ENCODE assay signal across 10 cellular contexts in the genomic region with DNA sequence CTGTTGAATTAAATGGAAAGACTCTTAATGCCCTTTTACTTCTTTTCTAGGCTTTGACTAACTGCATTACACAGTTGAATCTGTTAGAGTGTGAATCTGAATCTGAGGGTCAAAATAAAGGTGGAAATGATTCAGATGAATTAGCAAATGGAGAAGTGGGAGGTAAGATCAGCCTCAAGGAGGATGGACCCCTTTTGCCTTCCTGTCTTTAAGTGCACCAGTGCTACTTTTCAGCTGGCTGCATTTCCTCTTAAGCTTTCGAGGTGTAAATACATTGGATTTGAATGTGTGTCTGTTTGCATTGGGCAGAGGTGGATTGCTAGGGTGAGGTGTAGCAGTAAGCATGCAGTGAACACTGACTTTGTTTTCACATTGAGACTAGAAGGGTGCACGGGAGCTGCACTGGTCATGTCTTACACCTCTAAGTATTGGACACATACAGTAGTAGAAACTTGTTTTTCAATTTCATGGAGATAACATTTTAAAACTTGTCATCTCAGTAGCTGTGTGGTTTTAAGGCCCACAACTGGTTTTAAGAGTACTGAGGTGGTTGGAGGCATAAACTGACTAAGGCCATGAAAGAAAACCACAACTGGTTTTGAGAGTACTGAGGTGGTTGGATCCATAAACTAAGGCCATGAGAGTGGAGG. TPM values are rescaled to one million over a fixed set of nuclear protein-coding genes. Genes with fewer than 3 reads are reported as not detected.
DNase-seq lines count a peak whose midpoint lies in the region; ATAC-seq, FAIRE-seq and TF ChIP-seq lines count a peak whose summit lies in the region.
"Had no signal": no experiment of that assay in that cellular context is flagged by ENCODE, and none has a peak within 500 bp of the region (broad histone marks: within the 10 kb centered on the region; RNA-seq: fewer than 3 reads in every experiment).

No MANE protein-coding gene starts in this region.

- no peaks in the 10 kb centered on the region for H3K79me2 ChIP-seq in HepG2 (ENCODE audit: insufficient read depth, low read length)

- peaks cover 96% of the 10 kb centered on the region for H3K36me3 Mint-ChIP-seq in activated T-helper 17 cell treated with anti-CD3 and anti-CD28 coated beads, Interleukin-2, amount 50 U/mL, for 72 hours (ENCODE audit: low read depth)

- in situ Hi-C loops in GM13977 (cut with MboI; ENCODE audit: low pct_unique_long_range_greater_than_20kb, low sequenced_read_pairs, unreplicated experiment) (no loop called here), HepG2 (cut with HindIII; ENCODE audit: extremely low pct_ligation_motif_present, low pct_unique_long_range_greater_than_20kb) (no loop called here)

- peaks cover 14 to 81% of the 10 kb centered on the region in 2 experiments for H3K36me3 ChIP-seq in HepG2 (replicated peaks in 1 of 2; ENCODE audit: control insufficient read depth in 1 of 2, insufficient read depth in 2 of 2, low read length in 2 of 2)

- peaks cover 44% of the 10 kb centered on the region for H3K4me1 Mint-ChIP-seq in activated T-helper 17 cell treated with anti-CD3 and anti-CD28 coated beads, Interleukin-2, amount 50 U/mL, for 72 hours

- DNase-seq in GM13977 (ENCODE audit: low spot score) (peak; percentile 16), HepG2 (ENCODE audit: low spot score) (no peak), T-helper 9 cell (no peak), A172 (ENCODE audit: low spot score) (no peak)
- DNase-seq: Peyer's patch; stimulated activated CD8-positive, alpha-beta memory T cell treated with anti-CD3 and anti-CD28 coated beads, Interleukin-4, amount 100 ng/mL, for 48 hours had no signal

- intact Hi-C loops in HepG2 (cut with micrococcal nuclease; ENCODE audit: unreplicated experiment): no loop called here

- H4K20me1 ChIP-seq in HepG2 (ENCODE audit: insufficient read depth, low read length): no peaks in the 10 kb centered on the region

- no peaks in the 10 kb centered on the region for H3K9me3 Mint-ChIP-seq in activated T-helper 17 cell treated with anti-CD3 and anti-CD28 coated beads, Interleukin-2, amount 50 U/mL, for 72 hours

- POLR2A ChIA-PET in HepG2 (lab: Yijun Ruan, JAX): no interaction called here

- CTCF ChIA-PET in HepG2 (lab: Yijun Ruan, JAX; ENCODE audit: low intra/inter-chr PET ratio, low total read pairs): no interaction called here

- H3K4me2 ChIP-seq in HepG2 (ENCODE audit: low read depth, low read length): no peak overlapping the region

- BruUV-seq in HepG2 (replicated peaks; lab: Mats Ljungman, UMichigan): no TSS peak

- 100% methylated on average over 2 of the region's 2 CpGs for WGBS in HepG2 (ENCODE audit: low lambda C conversion rate)

- no peaks in the 10 kb centered on the region for H3K27me3 Mint-ChIP-seq in activated T-helper 17 cell treated with anti-CD3 and anti-CD28 coated beads, Interleukin-2, amount 50 U/mL, for 72 hours

- H3K27ac ChIP-seq in HepG2 (ENCODE audit: extremely low read length, insufficient read depth, low read length): no peak overlapping the region

- no peaks in the 10 kb centered on the region for H3K9me3 ChIP-seq in HepG2 (ENCODE audit: low read length)
- H3K9me3 ChIP-seq: Peyer's patch had no signal

- H3K4me3 Mint-ChIP-seq in activated T-helper 17 cell treated with anti-CD3 and anti-CD28 coated beads, Interleukin-2, amount 50 U/mL, for 72 hours: peak overlapping the region; percentile 59

- ATAC-seq in GM19455 (IDR thresholded peaks at IDR 0.05; ENCODE audit: unreplicated experiment) (peak; percentile 74), HG03108 (IDR thresholded peaks at IDR 0.05; ENCODE audit: unreplicated experiment) (peak; percentile 49), HepG2 (no peak), HG02970 (IDR thresholded peaks at IDR 0.05; ENCODE audit: low FRiP score, unreplicated experiment) (no peak)
- ATAC-seq in activated T-helper 17 cell treated with anti-CD3 and anti-CD28 coated beads, Interleukin-2, amount 50 U/mL, for 72 hours (replicated peaks): peak; percentile 93

- no peaks in the 10 kb centered on the region for H3K4me1 ChIP-seq in HepG2 (ENCODE audit: insufficient read depth, low read length)

- no peak for TF ChIP-seq CTCF in GM13977 (IDR thresholded peaks at IDR 0.05; ENCODE audit: extremely low read depth, insufficient read depth, missing control alignments)
- no peak for TF ChIP-seq CTCF in HepG2 (CRISPR knock-in tag; IDR thresholded peaks at IDR 0.05)

- TF ChIP-seq RAD21 in HepG2 (CRISPR knock-in tag; IDR thresholded peaks at IDR 0.05): no peak

- H3K9ac ChIP-seq in HepG2 (ENCODE audit: insufficient read depth, low read depth, low read length): no peak overlapping the region

- H3K4me3 ChIP-seq in HepG2 (replicated peaks in 1 of 3; ENCODE audit: insufficient read depth in 1 of 3, low read depth in 2 of 3, low read length in 3 of 3): no peak overlapping the region
- H3K4me3 ChIP-seq: Peyer's patch had no signal

- H3K27ac Mint-ChIP-seq in activated T-helper 17 cell treated with anti-CD3 and anti-CD28 coated beads, Interleukin-2, amount 50 U/mL, for 72 hours: peak overlapping the region; percentile 81

- FAIRE-seq in HepG2 (lab: Jason Lieb, UNC): no peak

- no peak overlapping the region for H2AFZ ChIP-seq in HepG2 (ENCODE audit: low read length)

- TF ChIP-seq EP300 in HepG2 (IDR thresholded peaks at IDR 0.05; ENCODE audit: low read depth in 2 of 2, low read length in 2 of 2): no peak
- no peak for TF ChIP-seq EP300 in HepG2 (CRISPR knock-in tag; IDR thresholded peaks at IDR 0.05; ENCODE audit: borderline replicate concordance)

- no peak for TF ChIP-seq POLR2A in HepG2 (IDR thresholded peaks at IDR 0.05; ENCODE audit: insufficient read depth in 1 of 2, low read depth in 2 of 2, low read length in 2 of 2)

- H3K27me3 ChIP-seq in HepG2 (ENCODE audit: control insufficient read depth in 1 of 2, insufficient read depth in 2 of 2, low read length in 2 of 2): no peaks in the 10 kb centered on the region
- H3K27me3 ChIP-seq: Peyer's patch had no signal

RNA-seq across cellular contexts. Expression of gene MIA3, which starts 35.4 kb away (rescaled TPM):
- 10 to 100 TPM; 31.2 to 32.8 TPM for total RNA-seq in activated T-helper 17 cell treated with anti-CD3 and anti-CD28 coated beads, Interleukin-2, amount 50 U/mL, for 72 hours
- total RNA-seq in HepG2 (2016; rRNA removed; fragmentation: Illumina TruSeq; extraction: Trizol): 27.4 and 48.7 TPM in 2 replicates
- 3.2 and 3.7 TPM in 2 replicates for total RNA-seq in HepG2 (2016; cell fraction: cytosol; rRNA removed; fragmentation: Illumina TruSeq; extraction: Trizol; ENCODE audit: low read depth)
- 27.7 and 51.2 TPM in 2 replicates for total RNA-seq in HepG2 (2016; cell fraction: insoluble cytoplasmic fraction; rRNA removed; fragmentation: Illumina TruSeq; extraction: Trizol)
- total RNA-seq in HepG2 (2016; cell fraction: membrane; rRNA removed; fragmentation: Illumina TruSeq; extraction: Trizol): 7.2 and 9.4 TPM in 2 replicates
- total RNA-seq in HepG2 (2016; cell fraction: nucleus; rRNA removed; fragmentation: Illumina TruSeq; extraction: Trizol): 73.6 and 82.8 TPM in 2 replicates
- polyA plus RNA-seq in HepG2 (2011; rRNA removed): 45.2 and 45.6 TPM in 2 replicates
- 34.4 and 35.7 TPM in 2 replicates for polyA plus RNA-seq in HepG2 (2011; cell fraction: cytosol; rRNA removed)
- polyA plus RNA-seq in HepG2 (2011; cell fraction: nucleus; rRNA removed): 125 and 161 TPM in 2 replicates
- polyA plus RNA-seq in HepG2 (2012): 25.2 and 38.0 TPM in 2 replicates
- 2.4 and 3.6 TPM in 2 replicates for polyA plus RNA-seq in HepG2 (2016; cell fraction: cytosol; fragmentation: Illumina TruSeq; extraction: Trizol; ENCODE audit: low read depth)
- 14.1 and 14.8 TPM in 2 replicates for polyA plus RNA-seq in HepG2 (2016; cell fraction: insoluble cytoplasmic fraction; fragmentation: Illumina TruSeq; extraction: Trizol; ENCODE audit: low read depth)
- 3.1 and 5.5 TPM in 2 replicates for polyA plus RNA-seq in HepG2 (2016; cell fraction: membrane; fragmentation: Illumina TruSeq; extraction: Trizol; ENCODE audit: low read depth)
- polyA plus RNA-seq in HepG2 (2016; cell fraction: nucleus; fragmentation: Illumina TruSeq; extraction: Trizol; ENCODE audit: insufficient read depth, low read depth): 108 and 114 TPM in 2 replicates
- 42.0 and 48.4 TPM in 2 replicates for polyA minus RNA-seq in HepG2 (2011; rRNA and poly(A)+ RNA removed; ENCODE audit: low replicate concordance)
- polyA minus RNA-seq in HepG2 (2011; cell fraction: cytosol; rRNA and poly(A)+ RNA removed): 19.9 and 24.8 TPM in 2 replicates
- 67.5 and 74.8 TPM in 2 replicates for polyA minus RNA-seq in HepG2 (2011; cell fraction: nucleus; rRNA and poly(A)+ RNA removed)
- 27.9 and 34.7 TPM in 2 replicates for total RNA-seq in A172 (2014; rRNA removed; shearing (Covaris generic))

RNA-seq across cellular contexts. Expression of gene AIDA, which starts 59.0 kb away (rescaled TPM):
- total RNA-seq in activated T-helper 17 cell treated with anti-CD3 and anti-CD28 coated beads, Interleukin-2, amount 50 U/mL, for 72 hours: 10 to 100 TPM; 51.2 to 54.8 TPM
- 17.5 and 41.4 TPM in 2 replicates for total RNA-seq in HepG2 (2016; rRNA removed; fragmentation: Illumina TruSeq; extraction: Trizol)
- 10.2 and 13.7 TPM in 2 replicates for total RNA-seq in HepG2 (2016; cell fraction: cytosol; rRNA removed; fragmentation: Illumina TruSeq; extraction: Trizol; ENCODE audit: low read depth)
- total RNA-seq in HepG2 (2016; cell fraction: insoluble cytoplasmic fraction; rRNA removed; fragmentation: Illumina TruSeq; extraction: Trizol): 16.3 and 39.3 TPM in 2 replicates
- total RNA-seq in HepG2 (2016; cell fraction: membrane; rRNA removed; fragmentation: Illumina TruSeq; extraction: Trizol): 54.4 and 60.1 TPM in 2 replicates
- total RNA-seq in HepG2 (2016; cell fraction: nucleus; rRNA removed; fragmentation: Illumina TruSeq; extraction: Trizol): 17.6 and 19.3 TPM in 2 replicates
- polyA plus RNA-seq in HepG2 (2011; rRNA removed): 34.6 and 35.4 TPM in 2 replicates
- polyA plus RNA-seq in HepG2 (2011; cell fraction: cytosol; rRNA removed): 12.6 and 22.8 TPM in 2 replicates
- 6.6 and 9.7 TPM in 2 replicates for polyA plus RNA-seq in HepG2 (2011; cell fraction: nucleus; rRNA removed)
- 28.5 and 32.2 TPM in 2 replicates for polyA plus RNA-seq in HepG2 (2012)
- 38.7 and 43.9 TPM in 2 replicates for polyA plus RNA-seq in HepG2 (2016; cell fraction: cytosol; fragmentation: Illumina TruSeq; extraction: Trizol; ENCODE audit: low read depth)
- 82.7 and 83.3 TPM in 2 replicates for polyA plus RNA-seq in HepG2 (2016; cell fraction: insoluble cytoplasmic fraction; fragmentation: Illumina TruSeq; extraction: Trizol; ENCODE audit: low read depth)
- polyA plus RNA-seq in HepG2 (2016; cell fraction: membrane; fragmentation: Illumina TruSeq; extraction: Trizol; ENCODE audit: low read depth): 97.2 and 104 TPM in 2 replicates
- 31.3 and 36.7 TPM in 2 replicates for polyA plus RNA-seq in HepG2 (2016; cell fraction: nucleus; fragmentation: Illumina TruSeq; extraction: Trizol; ENCODE audit: insufficient read depth, low read depth)
- polyA minus RNA-seq in HepG2 (2011; rRNA and poly(A)+ RNA removed; ENCODE audit: low replicate concordance): 27.5 and 34.7 TPM in 2 replicates
- 32.0 and 35.7 TPM in 2 replicates for polyA minus RNA-seq in HepG2 (2011; cell fraction: cytosol; rRNA and poly(A)+ RNA removed)
- polyA minus RNA-seq in HepG2 (2011; cell fraction: nucleus; rRNA and poly(A)+ RNA removed): 20.1 and 25.2 TPM in 2 replicates
- total RNA-seq in A172 (2014; rRNA removed; shearing (Covaris generic)): 50.1 and 62.1 TPM in 2 replicates

RNA-seq across cellular contexts. Expression of gene BROX, which starts 59.1 kb away (rescaled TPM):
- total RNA-seq in activated T-helper 17 cell treated with anti-CD3 and anti-CD28 coated beads, Interleukin-2, amount 50 U/mL, for 72 hours: 10 to 100 TPM; 51.7 to 52.3 TPM
- 33.2 and 52.5 TPM in 2 replicates for total RNA-seq in HepG2 (2016; rRNA removed; fragmentation: Illumina TruSeq; extraction: Trizol)
- total RNA-seq in HepG2 (2016; cell fraction: cytosol; rRNA removed; fragmentation: Illumina TruSeq; extraction: Trizol; ENCODE audit: low read depth): 14.5 and 16.4 TPM in 2 replicates
- total RNA-seq in HepG2 (2016; cell fraction: insoluble cytoplasmic fraction; rRNA removed; fragmentation: Illumina TruSeq; extraction: Trizol): 32.2 and 49.5 TPM in 2 replicates
- total RNA-seq in HepG2 (2016; cell fraction: membrane; rRNA removed; fragmentation: Illumina TruSeq; extraction: Trizol): 22.3 and 22.9 TPM in 2 replicates
- total RNA-seq in HepG2 (2016; cell fraction: nucleus; rRNA removed; fragmentation: Illumina TruSeq; extraction: Trizol): 19.3 and 22.3 TPM in 2 replicates
- polyA plus RNA-seq in HepG2 (2011; rRNA removed): 3.9 and 4.4 TPM in 2 replicates
- 1.9 and 2.9 TPM in 2 replicates for polyA plus RNA-seq in HepG2 (2011; cell fraction: cytosol; rRNA removed)
- 4.0 and 5.4 TPM in 2 replicates for polyA plus RNA-seq in HepG2 (2011; cell fraction: nucleus; rRNA removed)
- polyA plus RNA-seq in HepG2 (2012): 14.9 and 16.7 TPM in 2 replicates
- polyA plus RNA-seq in HepG2 (2016; cell fraction: cytosol; fragmentation: Illumina TruSeq; extraction: Trizol; ENCODE audit: low read depth): 9.7 and 9.9 TPM in 2 replicates
- 23.1 and 23.8 TPM in 2 replicates for polyA plus RNA-seq in HepG2 (2016; cell fraction: insoluble cytoplasmic fraction; fragmentation: Illumina TruSeq; extraction: Trizol; ENCODE audit: low read depth)
- polyA plus RNA-seq in HepG2 (2016; cell fraction: membrane; fragmentation: Illumina TruSeq; extraction: Trizol; ENCODE audit: low read depth): 12.7 and 13.7 TPM in 2 replicates
- polyA plus RNA-seq in HepG2 (2016; cell fraction: nucleus; fragmentation: Illumina TruSeq; extraction: Trizol; ENCODE audit: insufficient read depth, low read depth): 21.1 and 25.6 TPM in 2 replicates
- polyA minus RNA-seq in HepG2 (2011; rRNA and poly(A)+ RNA removed; ENCODE audit: low replicate concordance): 2.0 and 4.5 TPM in 2 replicates
- 8.4 and 8.6 TPM in 2 replicates for polyA minus RNA-seq in HepG2 (2011; cell fraction: cytosol; rRNA and poly(A)+ RNA removed)
- polyA minus RNA-seq in HepG2 (2011; cell fraction: nucleus; rRNA and poly(A)+ RNA removed): 12.6 and 13.4 TPM in 2 replicates
- 140 and 141 TPM in 2 replicates for total RNA-seq in A172 (2014; rRNA removed; shearing (Covaris generic))

Comparison
In these comparisons a context has a peak if more than half of its experiments do, and no peak if none do; other contexts are left out.
1. ATAC-seq: peak in GM19455 (single experiment), HG03108 (single experiment) and activated T-helper 17 cell treated with anti-CD3 and anti-CD28 coated beads, Interleukin-2, amount 50 U/mL, for 72 hours (single experiment); none in HepG2 (single experiment) and HG02970 (single experiment).